ENCODE assay signal across 11 cellular contexts in genomic region chr1:109531826-109532364, GRCh38. TPM values are rescaled to one million over a fixed set of nuclear protein-coding genes. Genes with fewer than 3 reads are reported as not detected.
DNase-seq lines count a peak whose midpoint lies in the region; ATAC-seq, FAIRE-seq and TF ChIP-seq lines count a peak whose summit lies in the region.
"Had no signal": no experiment of that assay in that cellular context is flagged by ENCODE, and none has a peak within 500 bp of the region (broad histone marks: within the 10 kb centered on the region; RNA-seq: fewer than 3 reads in every experiment).

No MANE protein-coding gene starts in this region.

- WGBS in GM12878 (ENCODE audit: insufficient coverage, insufficient replicate concordance, low lambda C conversion rate, missing lambda C conversion rate) = 45% methylated on average over 16 of the region's 16 CpGs
- 17 to 34% (median 18%) methylated on average over 16 of the region's 16 CpGs for WGBS in psoas muscle, 3 donors

- H3K27ac ChIP-seq in HCT116 (ENCODE audit: low read depth, low read length) (no peak overlapping the region), GM12878 (ENCODE audit: control insufficient read depth, insufficient read depth) (no peak overlapping the region), psoas muscle (peak overlapping the region; percentile 83)
- H3K27ac ChIP-seq: pancreas had no signal

- H3K27me3 ChIP-seq in HCT116 (ENCODE audit: insufficient read depth, low read length) (no peaks in the 10 kb centered on the region; the same call in 1 of the 2 replicates), GM12878 (replicated peaks in 1 of 2; ENCODE audit: control insufficient read depth in 2 of 2, insufficient read depth in 2 of 2, low read length in 1 of 2) (no peaks in the 10 kb centered on the region), psoas muscle (ENCODE audit: insufficient read depth in 3 of 3, low read length in 2 of 3) (no peaks in the 10 kb centered on the region)
- H3K27me3 ChIP-seq: pancreas had no signal

- TF ChIP-seq POLR2A in HCT116 (IDR thresholded peaks at IDR 0.05; ENCODE audit: borderline replicate concordance, extremely low read depth, insufficient read depth, insufficient read length) = no peak
- no peak for TF ChIP-seq POLR2A in GM12878 (IDR thresholded peaks at IDR 0.05; ENCODE audit: low read depth, low read length)

- POLR2A ChIA-PET in HCT116 (lab: Charles Lee) = interaction anchor here (1.1 to 1.6 kb wide), 3 partner anchors 16 to 41 kb away, joined by 3 to 6 read pairs (median 4); partner anchors contain the start of gene GNAI3
- POLR2A ChIA-PET in GM12878 (lab: Charles Lee) = interaction anchor here (0.7 to 4.4 kb wide), 9 partner anchors 17 to 47 kb away, joined by 3 to 26 read pairs (median 5); partner anchors contain the start of genes ATXN7L2 and CYB561D1

- H3K36me3 ChIP-seq in HCT116 (ENCODE audit: control insufficient read depth in 1 of 2, insufficient read depth in 2 of 2, low read length in 2 of 2) = no peaks in the 10 kb centered on the region
- H3K36me3 ChIP-seq in GM12878 (ENCODE audit: control insufficient read depth in 2 of 2, insufficient read depth in 2 of 2, low read length in 1 of 2) = no peaks in the 10 kb centered on the region
- H3K36me3 ChIP-seq in psoas muscle (ENCODE audit: insufficient read depth in 1 of 2, low read depth in 1 of 2) = no peaks in the 10 kb centered on the region
- H3K36me3 ChIP-seq: pancreas had no signal

- H4K20me1 ChIP-seq in HCT116 (ENCODE audit: insufficient read depth) = no peaks in the 10 kb centered on the region
- no peaks in the 10 kb centered on the region for H4K20me1 ChIP-seq in GM12878 (ENCODE audit: control insufficient read depth, insufficient read depth)

- in situ Hi-C loops in GM12878 (cut with MboI) = loop anchor here (5.0 kb wide), 3 partner anchors 40 to 270 kb away; partner anchors contain the start of gene CYB561D1

- H3K9ac ChIP-seq in HCT116 (ENCODE audit: low read length) (no peak overlapping the region), GM12878 (ENCODE audit: control insufficient read depth, insufficient read depth, low read length) (peak overlapping the region; percentile 62; the same call in 1 of the 2 replicates)

- no peaks in the 10 kb centered on the region for H3K9me2 ChIP-seq in HCT116 (ENCODE audit: insufficient read depth)

- RAD21 ChIA-PET in HCT116 (lab: Charles Lee; ENCODE audit: low non-redundant PET in 1 of 2, low total read pairs in 2 of 2, uncharacterized antibody in 2 of 2, unreplicated experiment in 2 of 2) = interaction anchor here (0.9 to 2.1 kb wide), 4 partner anchors 33 to 42 kb away, joined by 5 to 17 read pairs (median 6); partner anchors contain the start of gene CYB561D1 (in 1 of the 2)
- RAD21 ChIA-PET in GM12878 (lab: Charles Lee; ENCODE audit: unreplicated experiment) = interaction anchor here (0.8 to 10.3 kb wide), 30 partner anchors 12 to 453 kb away, joined by 3 to 422 read pairs (median 6); partner anchors contain the start of genes AHCYL1, AMIGO1, ATXN7L2 and CYB561D1

- CTCF ChIA-PET in HCT116 (lab: Charles Lee) = interaction anchor here (0.6 to 6.4 kb wide), 25 partner anchors 12 to 490 kb away, joined by 3 to 146 read pairs (median 5); partner anchors contain the start of genes AHCYL1, AMIGO1, CELSR2 and CYB561D1
- CTCF ChIA-PET in GM12878 (lab: Yijun Ruan, JAX) = interaction anchor here (0.6 to 21.3 kb wide), 62 partner anchors 8 to 515 kb away, joined by 3 to 1280 read pairs (median 6); partner anchors contain the start of genes AHCYL1, AMIGO1, AMPD2 and ATXN7L2

- no peak for TF ChIP-seq EP300 in GM12878 (IDR thresholded peaks at IDR 0.05; ENCODE audit: borderline replicate concordance in 1 of 2, control insufficient read depth in 1 of 2, low read depth in 2 of 2, low read length in 2 of 2)

- H3K4me3 ChIP-seq in HCT116 (replicated peaks in 1 of 2; ENCODE audit: low read depth in 1 of 2, low read length in 2 of 2) (no peak overlapping the region), GM12878 (no peak overlapping the region), psoas muscle (peak overlapping the region; percentile 33)

- H3K4me1 ChIP-seq in HCT116 (ENCODE audit: control insufficient read depth in 1 of 2, insufficient read depth in 2 of 2, low read length in 2 of 2) (peaks cover 4 to 14% of the 10 kb centered on the region in 2 experiments; a peak in 3 of 4 replicates), GM12878 (ENCODE audit: control insufficient read depth, insufficient read depth, low read length) (peaks cover 21% of the 10 kb centered on the region), psoas muscle (peaks cover 61% of the 10 kb centered on the region)

- H2AFZ ChIP-seq in HCT116 (ENCODE audit: low read depth, low read length, poor library complexity, severe bottlenecking) (peak overlapping the region; percentile 47), GM12878 (ENCODE audit: control insufficient read depth, low read depth, low read length) (peak overlapping the region; percentile 98)

- intact Hi-C loops in HCT116 (cut with micrococcal nuclease) (loop anchor here (1.0 to 10.0 kb wide), 7 partner anchors 38 to 327 kb away; partner anchors contain the start of genes CYB561D1, PSMA5 and SORT1), GM12878 (cut with micrococcal nuclease; ENCODE audit: unreplicated experiment) (loop anchor here (1.0 to 5.0 kb wide), 7 partner anchors 34 to 269 kb away; partner anchors contain the start of genes CYB561D1 and PSMA5), psoas muscle (cut with DNase I) (loop anchor here (1.0 to 2.0 kb wide), 4 partner anchors 34 to 255 kb away; partner anchors contain the start of gene CYB561D1 (in 1 of the 2))

- H3K79me2 ChIP-seq in HCT116 (ENCODE audit: insufficient read depth, low read length) = no peaks in the 10 kb centered on the region
- H3K79me2 ChIP-seq in GM12878 (ENCODE audit: control insufficient read depth, insufficient read depth, low read length) = no peaks in the 10 kb centered on the region

- no peak for ATAC-seq in HCT116
- no peak for ATAC-seq in GM12878
- no peak for ATAC-seq in psoas muscle

- H3K9me3 ChIP-seq in HCT116 (ENCODE audit: control insufficient read depth in 1 of 2, insufficient read depth in 1 of 2, low read depth in 1 of 2, low read length in 2 of 2) (no peaks in the 10 kb centered on the region), GM12878 (replicated peaks; ENCODE audit: control insufficient read depth, insufficient read depth, low read length) (no peaks in the 10 kb centered on the region), psoas muscle (no peaks in the 10 kb centered on the region)
- H3K9me3 ChIP-seq: pancreas had no signal

- BruUV-seq in HCT116 (replicated peaks; lab: Mats Ljungman, UMichigan) = no TSS peak
- no TSS peak for BruUV-seq in GM12878 (replicated peaks; lab: Mats Ljungman, UMichigan)

- SMC1A ChIA-PET in GM12878 (lab: Charles Lee; ENCODE audit: uncharacterized antibody, unreplicated experiment) = interaction anchor here (0.8 to 12.8 kb wide), 29 partner anchors 8 to 453 kb away, joined by 3 to 431 read pairs (median 5); partner anchors contain the start of genes AHCYL1, AMIGO1, ATXN7L2 and CYB561D1

- no peak for FAIRE-seq in GM12878 (lab: Jason Lieb, UNC)
- FAIRE-seq: A204.1, pancreas had no signal

- TF ChIP-seq CTCF in HCT116 (IDR thresholded peaks at IDR 0.05 in 2 of 3, conservative IDR thresholded peaks at IDR 0.05 in 1 of 3; ENCODE audit: borderline replicate concordance in 1 of 3, insufficient read depth in 1 of 3, low read depth in 2 of 3, low read length in 2 of 3) (no peak), GM12878 (IDR thresholded peaks at IDR 0.05 in 2 of 3, conservative IDR thresholded peaks at IDR 0.05 in 1 of 3; ENCODE audit: control insufficient read depth in 2 of 3, extremely low read depth in 1 of 3, insufficient read depth in 1 of 3, low read depth in 3 of 3, low read length in 3 of 3) (no peak), psoas muscle (IDR thresholded peaks at IDR 0.05) (no peak)

- H3K4me2 ChIP-seq in HCT116 (ENCODE audit: low read length) = 0 out of 2 replicates have a peak overlapping the region, but pooled peaks have one; percentile 49
- H3K4me2 ChIP-seq in GM12878 (ENCODE audit: control insufficient read depth, insufficient read depth) = peak overlapping the region; percentile 70; the same call in 1 of the 2 replicates

- DNase-seq in NCI-H2196 (lab: John Stamatoyannopoulos, UW; ENCODE audit: unreplicated experiment) = peak; percentile 7
- no peak for DNase-seq in NCI-H2196 treated with DMSO at 0.1 percent for 48 hours (lab: John Stamatoyannopoulos, UW; ENCODE audit: unreplicated experiment)
- DNase-seq in HCT116 (ENCODE audit: low read depth, low spot score) = no peak
- no peak for DNase-seq in GM12878 (ENCODE audit: low read depth, low spot score)
- DNase-seq in psoas muscle = no peak
- no peak for DNase-seq in AG08395 (ENCODE audit: low spot score)
- DNase-seq in HCEC 1CT = no peak
- DNase-seq in hippocampal formation (lab: John Stamatoyannopoulos, UW) = no peak

- TF ChIP-seq RAD21 in HCT116 (IDR thresholded peaks at IDR 0.05; ENCODE audit: low read depth) (no peak), GM12878 (IDR thresholded peaks at IDR 0.05; ENCODE audit: insufficient read depth, low read depth, low read length) (no peak)

RNA-seq across cellular contexts. Expression of gene GPR61, which starts 7.8 kb away (rescaled TPM):
- not detected for total RNA-seq in HCT116 (2021; ENCODE audit: unreplicated experiment)
- polyA plus RNA-seq in HCT116 (2012) = 0.07 and 0.16 TPM in 2 replicates
- 0.44 and 1.3 TPM in 2 replicates for total RNA-seq in GM12878 (2013; cell fraction: nucleolus; rRNA removed)
- total RNA-seq in GM12878 (2014; rRNA removed) = 0.44 TPM in 1 of 2 replicates, not detected in the other
- 0.31 and 0.32 TPM in 2 replicates for total RNA-seq in GM12878 (2014; rRNA removed; fragmentation: Illumina TruSeq; extraction: Trizol)
- 0.38 TPM in 1 of 2 replicates, not detected in the other for total RNA-seq in GM12878 (2021)
- 0.07 TPM for polyA plus RNA-seq in GM12878 (2011; ENCODE audit: low read depth)
- polyA plus RNA-seq in GM12878 (2011; rRNA removed) = 0.23 and 0.53 TPM in 2 replicates
- 0.22 and 0.32 TPM in 2 replicates for polyA plus RNA-seq in GM12878 (2011; cell fraction: cytosol; rRNA removed)
- 0.19 and 0.51 TPM in 2 replicates for polyA plus RNA-seq in GM12878 (2011; cell fraction: nucleus; rRNA removed)
- 0.23 and 0.66 TPM in 2 replicates for polyA plus RNA-seq in GM12878 (2012)
- 0.21 TPM in 1 of 2 replicates, not detected in the other for polyA plus RNA-seq in GM12878 (2014; fragmentation: Illumina TruSeq; extraction: Trizol)
- polyA plus RNA-seq in GM12878 (2014; fragmentation: Nextera tagmentation; extraction: Ambion mirVana) = 1 to 10 TPM in 1 of 2 experiments, under 1 TPM in 1; 0.19 to 1.1 TPM
- not detected in 2 replicates for polyA plus RNA-seq in GM12878 (2014; rRNA removed)
- polyA plus RNA-seq in GM12878 (2016; fragmentation: Nextera tagmentation; extraction: Ambion mirVana) = under 1 TPM; 0.47 to 0.84 TPM
- polyA minus RNA-seq in GM12878 (2011; rRNA and poly(A)+ RNA removed) = 2.6 and 3.8 TPM in 2 replicates
- not detected in 2 replicates for polyA minus RNA-seq in GM12878 (2011; cell fraction: cytosol; rRNA and poly(A)+ RNA removed)
- 1.8 and 2.5 TPM in 2 replicates for polyA minus RNA-seq in GM12878 (2011; cell fraction: nucleus; rRNA and poly(A)+ RNA removed)
- 1 to 10 TPM in 1 of 4 donors, under 1 TPM in 1, not detected in 2; 0.18 to 1.4 TPM for total RNA-seq in psoas muscle
- under 1 TPM in 1 of 3 donors, not detected in 2; 0.10 TPM for polyA plus RNA-seq in psoas muscle
- total RNA-seq: endothelial cell of umbilical vein had no signal
- polyA plus RNA-seq: endothelial cell of umbilical vein had no signal

RNA-seq across cellular contexts. Expression of gene GNAI3, which starts 16.5 kb away (rescaled TPM):
- 9.5 TPM for total RNA-seq in HCT116 (2021; ENCODE audit: unreplicated experiment)
- polyA plus RNA-seq in HCT116 (2012) = 5.2 and 6.0 TPM in 2 replicates
- total RNA-seq in GM12878 (2013; cell fraction: nucleolus; rRNA removed) = 15.2 TPM in 2 replicates
- 8.0 and 9.9 TPM in 2 replicates for total RNA-seq in GM12878 (2014; rRNA removed)
- 9.7 and 9.8 TPM in 2 replicates for total RNA-seq in GM12878 (2014; rRNA removed; fragmentation: Illumina TruSeq; extraction: Trizol)
- total RNA-seq in GM12878 (2021) = 7.3 and 7.7 TPM in 2 replicates
- 3.7 TPM for polyA plus RNA-seq in GM12878 (2011; ENCODE audit: low read depth)
- 9.4 and 15.3 TPM in 2 replicates for polyA plus RNA-seq in GM12878 (2011; rRNA removed)
- 3.1 and 3.5 TPM in 2 replicates for polyA plus RNA-seq in GM12878 (2011; cell fraction: cytosol; rRNA removed)
- 2.5 and 3.2 TPM in 2 replicates for polyA plus RNA-seq in GM12878 (2011; cell fraction: nucleus; rRNA removed)
- 5.4 and 5.6 TPM in 2 replicates for polyA plus RNA-seq in GM12878 (2012)
- 7.9 and 9.6 TPM in 2 replicates for polyA plus RNA-seq in GM12878 (2014; fragmentation: Illumina TruSeq; extraction: Trizol)
- 1 to 10 TPM; 6.2 TPM for polyA plus RNA-seq in GM12878 (2014; fragmentation: Nextera tagmentation; extraction: Ambion mirVana)
- polyA plus RNA-seq in GM12878 (2014; rRNA removed) = 4.7 and 5.9 TPM in 2 replicates
- 10 to 100 TPM; 12.0 to 13.8 TPM for polyA plus RNA-seq in GM12878 (2016; fragmentation: Nextera tagmentation; extraction: Ambion mirVana)
- polyA minus RNA-seq in GM12878 (2011; rRNA and poly(A)+ RNA removed) = 7.6 and 11.4 TPM in 2 replicates
- 2.8 and 3.1 TPM in 2 replicates for polyA minus RNA-seq in GM12878 (2011; cell fraction: cytosol; rRNA and poly(A)+ RNA removed)
- polyA minus RNA-seq in GM12878 (2011; cell fraction: nucleus; rRNA and poly(A)+ RNA removed) = 5.2 and 8.2 TPM in 2 replicates
- total RNA-seq in psoas muscle = 1 to 10 TPM; 1.4 to 2.3 (median 1.7) TPM
- polyA plus RNA-seq in psoas muscle = 1 to 10 TPM in 2 of 3 donors, under 1 TPM in 1; 0.96 to 2.9 (median 1.5) TPM

RNA-seq across cellular contexts. Expression of gene AMIGO1, which starts 22.4 kb away (rescaled TPM):
- 0.10 TPM for total RNA-seq in HCT116 (2021; ENCODE audit: unreplicated experiment)
- 0.05 and 0.06 TPM in 2 replicates for polyA plus RNA-seq in HCT116 (2012)
- 1.5 and 1.7 TPM in 2 replicates for total RNA-seq in GM12878 (2013; cell fraction: nucleolus; rRNA removed)
- total RNA-seq in GM12878 (2014; rRNA removed) = 0.06 and 0.22 TPM in 2 replicates
- total RNA-seq in GM12878 (2014; rRNA removed; fragmentation: Illumina TruSeq; extraction: Trizol) = 0.04 and 0.09 TPM in 2 replicates
- total RNA-seq in GM12878 (2021) = 0.27 and 0.28 TPM in 2 replicates
- 0.33 TPM for polyA plus RNA-seq in GM12878 (2011; ENCODE audit: low read depth)
- 0.08 and 0.10 TPM in 2 replicates for polyA plus RNA-seq in GM12878 (2011; rRNA removed)
- 0.07 and 0.10 TPM in 2 replicates for polyA plus RNA-seq in GM12878 (2011; cell fraction: cytosol; rRNA removed)
- 0.15 and 0.19 TPM in 2 replicates for polyA plus RNA-seq in GM12878 (2011; cell fraction: nucleus; rRNA removed)
- polyA plus RNA-seq in GM12878 (2012) = 0.28 and 0.38 TPM in 2 replicates
- polyA plus RNA-seq in GM12878 (2014; fragmentation: Illumina TruSeq; extraction: Trizol) = 0.07 and 0.11 TPM in 2 replicates
- under 1 TPM; 0.02 to 0.11 TPM for polyA plus RNA-seq in GM12878 (2014; fragmentation: Nextera tagmentation; extraction: Ambion mirVana)
- 0.11 TPM in 1 of 2 replicates, not detected in the other for polyA plus RNA-seq in GM12878 (2014; rRNA removed)
- polyA plus RNA-seq in GM12878 (2016; fragmentation: Nextera tagmentation; extraction: Ambion mirVana) = under 1 TPM; 0.08 to 0.26 TPM
- polyA minus RNA-seq in GM12878 (2011; rRNA and poly(A)+ RNA removed) = 0.05 and 0.07 TPM in 2 replicates
- not detected in 2 replicates for polyA minus RNA-seq in GM12878 (2011; cell fraction: cytosol; rRNA and poly(A)+ RNA removed)
- 0.10 and 0.12 TPM in 2 replicates for polyA minus RNA-seq in GM12878 (2011; cell fraction: nucleus; rRNA and poly(A)+ RNA removed)
- 10 to 100 TPM in 3 of 4 donors, 1 to 10 TPM in 1; 8.7 to 16.6 (median 11.4) TPM for total RNA-seq in psoas muscle
- polyA plus RNA-seq in psoas muscle = 10 to 100 TPM in 1 of 3 donors, 1 to 10 TPM in 2; 3.1 to 16.0 (median 8.0) TPM

RNA-seq across cellular contexts. Expression of gene CYB561D1, which starts 38.0 kb away (rescaled TPM):
- 5.9 TPM for total RNA-seq in HCT116 (2021; ENCODE audit: unreplicated experiment)
- 4.5 and 5.4 TPM in 2 replicates for polyA plus RNA-seq in HCT116 (2012)
- total RNA-seq in GM12878 (2013; cell fraction: nucleolus; rRNA removed) = 16.8 and 17.3 TPM in 2 replicates
- 3.3 TPM in 2 replicates for total RNA-seq in GM12878 (2014; rRNA removed)
- total RNA-seq in GM12878 (2014; rRNA removed; fragmentation: Illumina TruSeq; extraction: Trizol) = 2.5 and 3.2 TPM in 2 replicates
- 5.9 and 6.2 TPM in 2 replicates for total RNA-seq in GM12878 (2021)
- polyA plus RNA-seq in GM12878 (2011; ENCODE audit: low read depth) = 4.9 TPM
- 7.5 and 9.0 TPM in 2 replicates for polyA plus RNA-seq in GM12878 (2011; rRNA removed)
- 10.0 and 13.9 TPM in 2 replicates for polyA plus RNA-seq in GM12878 (2011; cell fraction: cytosol; rRNA removed)
- polyA plus RNA-seq in GM12878 (2011; cell fraction: nucleus; rRNA removed) = 12.1 and 15.3 TPM in 2 replicates
- polyA plus RNA-seq in GM12878 (2012) = 6.4 and 8.0 TPM in 2 replicates
- polyA plus RNA-seq in GM12878 (2014; fragmentation: Illumina TruSeq; extraction: Trizol) = 3.4 and 3.7 TPM in 2 replicates
- polyA plus RNA-seq in GM12878 (2014; fragmentation: Nextera tagmentation; extraction: Ambion mirVana) = 1 to 10 TPM in 1 of 2 experiments, under 1 TPM in 1; 0.68 to 1.0 TPM
- 5.0 and 5.5 TPM in 2 replicates for polyA plus RNA-seq in GM12878 (2014; rRNA removed)
- 1 to 10 TPM; 3.2 to 3.3 TPM for polyA plus RNA-seq in GM12878 (2016; fragmentation: Nextera tagmentation; extraction: Ambion mirVana)
- polyA minus RNA-seq in GM12878 (2011; rRNA and poly(A)+ RNA removed) = 8.9 and 15.8 TPM in 2 replicates
- polyA minus RNA-seq in GM12878 (2011; cell fraction: cytosol; rRNA and poly(A)+ RNA removed) = 2.7 and 4.0 TPM in 2 replicates
- polyA minus RNA-seq in GM12878 (2011; cell fraction: nucleus; rRNA and poly(A)+ RNA removed) = 6.9 and 12.7 TPM in 2 replicates
- 1 to 10 TPM; 2.4 to 4.0 (median 3.7) TPM for total RNA-seq in psoas muscle
- polyA plus RNA-seq in psoas muscle = 10 to 100 TPM in 1 of 3 donors, 1 to 10 TPM in 2; 1.8 to 15.0 (median 3.5) TPM

RNA-seq across cellular contexts. Expression of gene ATXN7L2, which starts 48.2 kb away (rescaled TPM):
- 7.2 TPM for total RNA-seq in HCT116 (2021; ENCODE audit: unreplicated experiment)
- 5.9 and 6.1 TPM in 2 replicates for polyA plus RNA-seq in HCT116 (2012)
- 17.6 and 17.8 TPM in 2 replicates for total RNA-seq in GM12878 (2013; cell fraction: nucleolus; rRNA removed)
- total RNA-seq in GM12878 (2014; rRNA removed) = 5.0 and 5.5 TPM in 2 replicates
- total RNA-seq in GM12878 (2014; rRNA removed; fragmentation: Illumina TruSeq; extraction: Trizol) = 2.8 TPM in 2 replicates
- 7.4 and 8.3 TPM in 2 replicates for total RNA-seq in GM12878 (2021)
- 2.0 TPM for polyA plus RNA-seq in GM12878 (2011; ENCODE audit: low read depth)
- polyA plus RNA-seq in GM12878 (2011; rRNA removed) = 2.0 and 4.4 TPM in 2 replicates
- polyA plus RNA-seq in GM12878 (2011; cell fraction: cytosol; rRNA removed) = 7.4 and 10.4 TPM in 2 replicates
- polyA plus RNA-seq in GM12878 (2011; cell fraction: nucleus; rRNA removed) = 44.0 and 45.2 TPM in 2 replicates
- 4.8 and 5.5 TPM in 2 replicates for polyA plus RNA-seq in GM12878 (2012)
- 1.4 and 3.3 TPM in 2 replicates for polyA plus RNA-seq in GM12878 (2014; fragmentation: Illumina TruSeq; extraction: Trizol)
- under 1 TPM; 0.27 to 0.80 TPM for polyA plus RNA-seq in GM12878 (2014; fragmentation: Nextera tagmentation; extraction: Ambion mirVana)
- 6.2 and 7.4 TPM in 2 replicates for polyA plus RNA-seq in GM12878 (2014; rRNA removed)
- 1 to 10 TPM; 5.8 to 7.3 TPM for polyA plus RNA-seq in GM12878 (2016; fragmentation: Nextera tagmentation; extraction: Ambion mirVana)
- 3.1 and 7.4 TPM in 2 replicates for polyA minus RNA-seq in GM12878 (2011; rRNA and poly(A)+ RNA removed)
- 2.9 and 4.5 TPM in 2 replicates for polyA minus RNA-seq in GM12878 (2011; cell fraction: cytosol; rRNA and poly(A)+ RNA removed)
- 11.7 and 17.6 TPM in 2 replicates for polyA minus RNA-seq in GM12878 (2011; cell fraction: nucleus; rRNA and poly(A)+ RNA removed)
- total RNA-seq in psoas muscle = 10 to 100 TPM in 1 of 4 donors, 1 to 10 TPM in 3; 4.4 to 14.1 (median 8.4) TPM
- 1 to 10 TPM; 5.1 to 5.2 (median 5.1) TPM for polyA plus RNA-seq in psoas muscle
